In genomic region chr16:88752386-88753002, GRCh38 we compare ENCODE assay signal across 21 cellular contexts. TPM values are rescaled to one million over a fixed set of nuclear protein-coding genes. Genes with fewer than 3 reads are reported as not detected.
DNase-seq lines count a peak whose midpoint lies in the region; ATAC-seq, FAIRE-seq and TF ChIP-seq lines count a peak whose summit lies in the region.
"Had no signal": no experiment of that assay in that cellular context is flagged by ENCODE, and none has a peak within 500 bp of the region (broad histone marks: within the 10 kb centered on the region; RNA-seq: fewer than 3 reads in every experiment).

No MANE protein-coding gene starts in this region.

- H4K8ac ChIP-seq in neuronal stem cell (ENCODE audit: low read depth, low read length) = no peak overlapping the region

- WGBS in HepG2 (ENCODE audit: low lambda C conversion rate) = 95% methylated on average over 16 of the region's 16 CpGs
- WGBS in right lobe of liver (ENCODE audit: insufficient coverage, low coverage, low lambda C conversion rate, missing lambda C conversion rate) = 92% methylated on average over 5 of the region's 16 CpGs
- no CpG with 5 or more reads among the region's 16 CpGs for WGBS in neuronal stem cell (ENCODE audit: extremely low coverage in 2 of 2, insufficient read length in 2 of 2, insufficient replicate concordance in 1 of 2), 2 donors

- H3K9me3 ChIP-seq in HepG2 (ENCODE audit: low read length) (no peaks in the 10 kb centered on the region), right lobe of liver (no peaks in the 10 kb centered on the region), NT2/D1 (ENCODE audit: insufficient read depth, low read length) (no peaks in the 10 kb centered on the region), neuronal stem cell (replicated peaks in 1 of 2; ENCODE audit: control insufficient read depth in 2 of 2, insufficient read depth in 1 of 2, low read depth in 1 of 2, low read length in 2 of 2) (no peaks in the 10 kb centered on the region), SJCRH30 (replicated peaks) (no peaks in the 10 kb centered on the region)
- H3K9me3 ChIP-seq: BLaER1 treated with 17β-estradiol and CSF1 and Interleukin-3, amounts not matched to agents 10 nM and 100 nM had no signal

- H3K9ac ChIP-seq in HepG2 (ENCODE audit: insufficient read depth, low read depth, low read length) = no peak overlapping the region
- H3K9ac ChIP-seq in NT2/D1 (ENCODE audit: insufficient read length, low read depth) = peak overlapping the region; percentile 50
- H3K9ac ChIP-seq in neuronal stem cell (ENCODE audit: low read depth, low read length, poor library complexity) = peak overlapping the region; percentile 30

- H3K27me3 ChIP-seq in HepG2 (ENCODE audit: control insufficient read depth in 1 of 2, insufficient read depth in 2 of 2, low read length in 2 of 2) (no peaks in the 10 kb centered on the region), right lobe of liver (no peaks in the 10 kb centered on the region), NT2/D1 (ENCODE audit: insufficient read depth, insufficient read length) (no peaks in the 10 kb centered on the region), neuronal stem cell (ENCODE audit: control insufficient read depth in 3 of 3, insufficient read depth in 3 of 3, low read depth in 1 of 3, low read length in 3 of 3) (no peaks in the 10 kb centered on the region), SJCRH30 (no peaks in the 10 kb centered on the region)
- H3K27me3 ChIP-seq: BLaER1 treated with 17β-estradiol and CSF1 and Interleukin-3, amounts not matched to agents 10 nM and 100 nM had no signal

- H2BK120ac ChIP-seq in neuronal stem cell (ENCODE audit: low read depth, low read length) = no peak overlapping the region

- CTCF ChIA-PET in HepG2 (lab: Yijun Ruan, JAX; ENCODE audit: low intra/inter-chr PET ratio, low total read pairs) = no interaction called here

- H3K4ac ChIP-seq in neuronal stem cell (ENCODE audit: low read length) = no peak overlapping the region

- peak overlapping the region; percentile 83 for H2AK5ac ChIP-seq in neuronal stem cell (ENCODE audit: low read depth, low read length)

- TF ChIP-seq CTCF in HepG2 (CRISPR knock-in tag; IDR thresholded peaks at IDR 0.05) (no peak), right lobe of liver (IDR thresholded peaks at IDR 0.05) (no peak)

- H2AFZ ChIP-seq in HepG2 (ENCODE audit: low read length) (no peak overlapping the region), neuronal stem cell (ENCODE audit: low read length) (no peak overlapping the region)

- no peak overlapping the region for H3K4me2 ChIP-seq in HepG2 (ENCODE audit: low read depth, low read length)
- H3K4me2 ChIP-seq in neuronal stem cell (ENCODE audit: insufficient read depth, low read length, poor library complexity, severe bottlenecking) = no peak overlapping the region

- no TSS peak for BruUV-seq in HepG2 (replicated peaks; lab: Mats Ljungman, UMichigan)

- H3K4me1 ChIP-seq in HepG2 (ENCODE audit: insufficient read depth, low read length) = no peaks in the 10 kb centered on the region
- H3K4me1 ChIP-seq in right lobe of liver = no peaks in the 10 kb centered on the region
- H3K4me1 ChIP-seq in NT2/D1 (ENCODE audit: insufficient read depth, insufficient read length) = peaks cover 30% of the 10 kb centered on the region
- H3K4me1 ChIP-seq in neuronal stem cell (ENCODE audit: control insufficient read depth in 2 of 2, insufficient read depth in 1 of 2, low read depth in 1 of 2, low read length in 2 of 2) = peaks cover 4 to 9% of the 10 kb centered on the region in 2 donors
- peaks cover 16% of the 10 kb centered on the region for H3K4me1 ChIP-seq in SJCRH30

- TF ChIP-seq EP300 in HepG2 (IDR thresholded peaks at IDR 0.05; ENCODE audit: low read depth in 2 of 2, low read length in 2 of 2) (no peak), HepG2 (CRISPR knock-in tag; IDR thresholded peaks at IDR 0.05; ENCODE audit: borderline replicate concordance) (no peak)

- H3K36me3 ChIP-seq in HepG2 (replicated peaks in 1 of 2; ENCODE audit: control insufficient read depth in 1 of 2, insufficient read depth in 2 of 2, low read length in 2 of 2) (peaks cover 2 to 12% of the 10 kb centered on the region in 2 experiments; a peak in 3 of 5 replicates), right lobe of liver (no peaks in the 10 kb centered on the region), NT2/D1 (ENCODE audit: insufficient read depth, insufficient read length, low read length) (peaks cover 46% of the 10 kb centered on the region), neuronal stem cell (replicated peaks in 1 of 2; ENCODE audit: control insufficient read depth in 2 of 2, insufficient read depth in 2 of 2, low read length in 2 of 2) (no peaks in the 10 kb centered on the region), SJCRH30 (no peaks in the 10 kb centered on the region)

- H4K91ac ChIP-seq in neuronal stem cell (ENCODE audit: low read depth, low read length, poor library complexity) = no peak overlapping the region

- peak overlapping the region; percentile 41 for H3K18ac ChIP-seq in neuronal stem cell (ENCODE audit: low read length)

- no peak overlapping the region for H3K27ac ChIP-seq in HepG2 (ENCODE audit: extremely low read length, insufficient read depth, low read length)
- H3K27ac ChIP-seq in right lobe of liver = no peak overlapping the region
- no peak overlapping the region for H3K27ac ChIP-seq in neuronal stem cell (replicated peaks; ENCODE audit: low read length)
- H3K27ac ChIP-seq in SJCRH30 = no peak overlapping the region
- H3K27ac ChIP-seq: BLaER1 treated with 17β-estradiol and CSF1 and Interleukin-3, amounts not matched to agents 10 nM and 100 nM had no signal

- FAIRE-seq in HepG2 (lab: Jason Lieb, UNC) = no peak
- FAIRE-seq: A204.1, GM12878, H1 had no signal

- peak overlapping the region; percentile 56 for H3K14ac ChIP-seq in neuronal stem cell (ENCODE audit: low read length)

- H2BK5ac ChIP-seq in neuronal stem cell (ENCODE audit: low read length) = no peak overlapping the region

- peaks cover 2% of the 10 kb centered on the region for H3K79me1 ChIP-seq in neuronal stem cell (ENCODE audit: low read depth, low read length)

- H3K4me3 ChIP-seq in HepG2 (replicated peaks in 1 of 3; ENCODE audit: insufficient read depth in 1 of 3, low read depth in 2 of 3, low read length in 3 of 3) (no peak overlapping the region), right lobe of liver (no peak overlapping the region), NT2/D1 (ENCODE audit: insufficient read length, low read depth) (no peak overlapping the region), neuronal stem cell (ENCODE audit: low read length in 2 of 2) (no peak overlapping the region), SJCRH30 (no peak overlapping the region)
- H3K4me3 ChIP-seq: BLaER1 treated with 17β-estradiol and CSF1 and Interleukin-3, amounts not matched to agents 10 nM and 100 nM; GM12878 had no signal

- DNase-seq in HepG2 (ENCODE audit: low spot score) (no peak), right lobe of liver (no peak), NT2/D1 (ENCODE audit: low read depth, low spot score) (no peak), neuronal stem cell (ENCODE audit: low spot score) (no peak), NCI-H2029 treated with DMSO at 0.1 percent for 48 hours (lab: John Stamatoyannopoulos, UW) (no peak), NCI-H2081 treated with DMSO at 0.1 percent for 48 hours (lab: John Stamatoyannopoulos, UW) (no peak), SJCRH30 (no peak)
- DNase-seq: ACHN; AML-193; CD4-positive, CD25-positive, alpha-beta regulatory T cell; CD8-positive, alpha-beta memory T cell; COR-L47; DMS 273 treated with DMSO at 0.1 percent for 48 hours; DMS53; DND-41; EL; H9 had no signal

- POLR2A ChIA-PET in HepG2 (lab: Yijun Ruan, JAX) = no interaction called here

- peaks cover 7% of the 10 kb centered on the region for H3K79me2 ChIP-seq in HepG2 (ENCODE audit: insufficient read depth, low read length)

- in situ Hi-C loops in HepG2 (cut with HindIII; ENCODE audit: extremely low pct_ligation_motif_present, low pct_unique_long_range_greater_than_20kb) = no loop called here

- no peak for TF ChIP-seq POLR2A in HepG2 (IDR thresholded peaks at IDR 0.05; ENCODE audit: insufficient read depth in 1 of 2, low read depth in 2 of 2, low read length in 2 of 2)
- no peak for TF ChIP-seq POLR2A in right lobe of liver (IDR thresholded peaks at IDR 0.05)

- ATAC-seq in HepG2 (no peak), right lobe of liver (no peak)
- ATAC-seq: GM12878 had no signal

- H4K20me1 ChIP-seq in HepG2 (ENCODE audit: insufficient read depth, low read length) = no peaks in the 10 kb centered on the region

- TF ChIP-seq RAD21 in HepG2 (CRISPR knock-in tag; IDR thresholded peaks at IDR 0.05) = no peak

- intact Hi-C loops in HepG2 (cut with micrococcal nuclease; ENCODE audit: unreplicated experiment) (no loop called here), right lobe of liver (cut with DNase I) (no loop called here)

- no peak overlapping the region for H2BK15ac ChIP-seq in neuronal stem cell (ENCODE audit: low read length)

- H3K23ac ChIP-seq in neuronal stem cell (ENCODE audit: low read depth, low read length, poor library complexity) = no peak overlapping the region

- H2BK12ac ChIP-seq in neuronal stem cell (ENCODE audit: low read length) = no peak overlapping the region

RNA-seq across cellular contexts. Expression of gene PIEZO1, which starts 32.5 kb away (rescaled TPM):
- total RNA-seq in HepG2 (2016; rRNA removed; fragmentation: Illumina TruSeq; extraction: Trizol) (32.5 and 85.0 TPM in 2 replicates), right lobe of liver (10 to 100 TPM; 48.9 to 91.9 (median 64.4) TPM)
- total RNA-seq in HepG2 (2016; cell fraction: cytosol; rRNA removed; fragmentation: Illumina TruSeq; extraction: Trizol; ENCODE audit: low read depth) = 42.1 and 42.4 TPM in 2 replicates
- total RNA-seq in HepG2 (2016; cell fraction: insoluble cytoplasmic fraction; rRNA removed; fragmentation: Illumina TruSeq; extraction: Trizol) = 27.7 and 89.8 TPM in 2 replicates
- total RNA-seq in HepG2 (2016; cell fraction: membrane; rRNA removed; fragmentation: Illumina TruSeq; extraction: Trizol) = 37.0 TPM in 2 replicates
- total RNA-seq in HepG2 (2016; cell fraction: nucleus; rRNA removed; fragmentation: Illumina TruSeq; extraction: Trizol) = 117 and 146 TPM in 2 replicates
- polyA plus RNA-seq in HepG2 (2011; rRNA removed) = 67.9 and 93.5 TPM in 2 replicates
- polyA plus RNA-seq in HepG2 (2011; cell fraction: cytosol; rRNA removed) = 42.8 and 69.2 TPM in 2 replicates
- 643 and 860 TPM in 2 replicates for polyA plus RNA-seq in HepG2 (2011; cell fraction: nucleus; rRNA removed)
- polyA plus RNA-seq in HepG2 (2012) = 52.4 and 78.3 TPM in 2 replicates
- polyA plus RNA-seq in HepG2 (2016; cell fraction: cytosol; fragmentation: Illumina TruSeq; extraction: Trizol; ENCODE audit: low read depth) = 12.7 and 13.6 TPM in 2 replicates
- 33.4 and 36.7 TPM in 2 replicates for polyA plus RNA-seq in HepG2 (2016; cell fraction: insoluble cytoplasmic fraction; fragmentation: Illumina TruSeq; extraction: Trizol; ENCODE audit: low read depth)
- polyA plus RNA-seq in HepG2 (2016; cell fraction: membrane; fragmentation: Illumina TruSeq; extraction: Trizol; ENCODE audit: low read depth) = 20.6 and 22.7 TPM in 2 replicates
- polyA plus RNA-seq in HepG2 (2016; cell fraction: nucleus; fragmentation: Illumina TruSeq; extraction: Trizol; ENCODE audit: insufficient read depth, low read depth) = 296 and 336 TPM in 2 replicates
- 101 and 184 TPM in 2 replicates for polyA minus RNA-seq in HepG2 (2011; rRNA and poly(A)+ RNA removed; ENCODE audit: low replicate concordance)
- 44.8 and 52.9 TPM in 2 replicates for polyA minus RNA-seq in HepG2 (2011; cell fraction: cytosol; rRNA and poly(A)+ RNA removed)
- 89.5 and 109 TPM in 2 replicates for polyA minus RNA-seq in HepG2 (2011; cell fraction: nucleus; rRNA and poly(A)+ RNA removed)
- 8.0 TPM for polyA plus RNA-seq in neuronal stem cell (2013, experiment 1 of 2)
- polyA plus RNA-seq in neuronal stem cell (2013, experiment 2 of 2) = 9.2 TPM
- 23.8 and 28.1 TPM in 2 replicates for total RNA-seq in SJCRH30 (2014; rRNA removed; shearing (Covaris generic))

RNA-seq across cellular contexts. Expression of gene CTU2, which starts 46.2 kb away (rescaled TPM):
- total RNA-seq in HepG2 (2016; rRNA removed; fragmentation: Illumina TruSeq; extraction: Trizol) = 21.9 TPM in 2 replicates
- total RNA-seq in HepG2 (2016; cell fraction: cytosol; rRNA removed; fragmentation: Illumina TruSeq; extraction: Trizol; ENCODE audit: low read depth) = 11.4 and 12.8 TPM in 2 replicates
- total RNA-seq in HepG2 (2016; cell fraction: insoluble cytoplasmic fraction; rRNA removed; fragmentation: Illumina TruSeq; extraction: Trizol) = 16.8 and 22.4 TPM in 2 replicates
- total RNA-seq in HepG2 (2016; cell fraction: membrane; rRNA removed; fragmentation: Illumina TruSeq; extraction: Trizol) = 13.8 and 15.9 TPM in 2 replicates
- 16.7 and 17.2 TPM in 2 replicates for total RNA-seq in HepG2 (2016; cell fraction: nucleus; rRNA removed; fragmentation: Illumina TruSeq; extraction: Trizol)
- 13.3 and 18.5 TPM in 2 replicates for polyA plus RNA-seq in HepG2 (2011; rRNA removed)
- 11.8 and 19.4 TPM in 2 replicates for polyA plus RNA-seq in HepG2 (2011; cell fraction: cytosol; rRNA removed)
- polyA plus RNA-seq in HepG2 (2011; cell fraction: nucleus; rRNA removed) = 63.3 and 73.6 TPM in 2 replicates
- polyA plus RNA-seq in HepG2 (2012) = 11.6 and 15.1 TPM in 2 replicates
- 12.4 and 16.5 TPM in 2 replicates for polyA plus RNA-seq in HepG2 (2016; cell fraction: cytosol; fragmentation: Illumina TruSeq; extraction: Trizol; ENCODE audit: low read depth)
- 20.9 and 22.4 TPM in 2 replicates for polyA plus RNA-seq in HepG2 (2016; cell fraction: insoluble cytoplasmic fraction; fragmentation: Illumina TruSeq; extraction: Trizol; ENCODE audit: low read depth)
- 13.3 and 14.9 TPM in 2 replicates for polyA plus RNA-seq in HepG2 (2016; cell fraction: membrane; fragmentation: Illumina TruSeq; extraction: Trizol; ENCODE audit: low read depth)
- 39.4 and 44.9 TPM in 2 replicates for polyA plus RNA-seq in HepG2 (2016; cell fraction: nucleus; fragmentation: Illumina TruSeq; extraction: Trizol; ENCODE audit: insufficient read depth, low read depth)
- 23.1 and 25.7 TPM in 2 replicates for polyA minus RNA-seq in HepG2 (2011; rRNA and poly(A)+ RNA removed; ENCODE audit: low replicate concordance)
- polyA minus RNA-seq in HepG2 (2011; cell fraction: cytosol; rRNA and poly(A)+ RNA removed) = 15.2 and 18.6 TPM in 2 replicates
- 19.3 and 20.7 TPM in 2 replicates for polyA minus RNA-seq in HepG2 (2011; cell fraction: nucleus; rRNA and poly(A)+ RNA removed)
- total RNA-seq in right lobe of liver = 1 to 10 TPM; 5.0 to 9.5 (median 8.2) TPM
- polyA plus RNA-seq in neuronal stem cell (2013, experiment 1 of 2) = 25.8 TPM
- 28.0 TPM for polyA plus RNA-seq in neuronal stem cell (2013, experiment 2 of 2)
- 10.3 and 11.5 TPM in 2 replicates for total RNA-seq in SJCRH30 (2014; rRNA removed; shearing (Covaris generic))

RNA-seq across cellular contexts. Expression of gene RNF166, which starts 46.3 kb away (rescaled TPM):
- total RNA-seq in HepG2 (2016; rRNA removed; fragmentation: Illumina TruSeq; extraction: Trizol) (15.1 and 23.0 TPM in 2 replicates), right lobe of liver (10 to 100 TPM in 2 of 6 experiments, 1 to 10 TPM in 4; 8.1 to 12.8 (median 10.0) TPM)
- total RNA-seq in HepG2 (2016; cell fraction: cytosol; rRNA removed; fragmentation: Illumina TruSeq; extraction: Trizol; ENCODE audit: low read depth) = 36.0 and 37.2 TPM in 2 replicates
- total RNA-seq in HepG2 (2016; cell fraction: insoluble cytoplasmic fraction; rRNA removed; fragmentation: Illumina TruSeq; extraction: Trizol) = 17.3 and 23.3 TPM in 2 replicates
- 41.6 and 45.9 TPM in 2 replicates for total RNA-seq in HepG2 (2016; cell fraction: membrane; rRNA removed; fragmentation: Illumina TruSeq; extraction: Trizol)
- 14.0 and 14.1 TPM in 2 replicates for total RNA-seq in HepG2 (2016; cell fraction: nucleus; rRNA removed; fragmentation: Illumina TruSeq; extraction: Trizol)
- 21.4 and 26.2 TPM in 2 replicates for polyA plus RNA-seq in HepG2 (2011; rRNA removed)
- 14.8 and 24.4 TPM in 2 replicates for polyA plus RNA-seq in HepG2 (2011; cell fraction: cytosol; rRNA removed)
- 83.8 and 91.3 TPM in 2 replicates for polyA plus RNA-seq in HepG2 (2011; cell fraction: nucleus; rRNA removed)
- polyA plus RNA-seq in HepG2 (2012) = 12.2 and 16.1 TPM in 2 replicates
- 22.9 and 25.4 TPM in 2 replicates for polyA plus RNA-seq in HepG2 (2016; cell fraction: cytosol; fragmentation: Illumina TruSeq; extraction: Trizol; ENCODE audit: low read depth)
- polyA plus RNA-seq in HepG2 (2016; cell fraction: insoluble cytoplasmic fraction; fragmentation: Illumina TruSeq; extraction: Trizol; ENCODE audit: low read depth) = 19.2 and 20.2 TPM in 2 replicates
- polyA plus RNA-seq in HepG2 (2016; cell fraction: membrane; fragmentation: Illumina TruSeq; extraction: Trizol; ENCODE audit: low read depth) = 32.0 and 34.1 TPM in 2 replicates
- 36.7 and 43.4 TPM in 2 replicates for polyA plus RNA-seq in HepG2 (2016; cell fraction: nucleus; fragmentation: Illumina TruSeq; extraction: Trizol; ENCODE audit: insufficient read depth, low read depth)
- polyA minus RNA-seq in HepG2 (2011; rRNA and poly(A)+ RNA removed; ENCODE audit: low replicate concordance) = 11.5 and 25.6 TPM in 2 replicates
- 12.9 and 17.8 TPM in 2 replicates for polyA minus RNA-seq in HepG2 (2011; cell fraction: cytosol; rRNA and poly(A)+ RNA removed)
- polyA minus RNA-seq in HepG2 (2011; cell fraction: nucleus; rRNA and poly(A)+ RNA removed) = 14.2 and 18.7 TPM in 2 replicates
- polyA plus RNA-seq in neuronal stem cell (2013, experiment 1 of 2) = 20.4 TPM
- 19.1 TPM for polyA plus RNA-seq in neuronal stem cell (2013, experiment 2 of 2)
- total RNA-seq in SJCRH30 (2014; rRNA removed; shearing (Covaris generic)) = 10.4 and 10.7 TPM in 2 replicates

RNA-seq across cellular contexts. Expression of gene CDT1, which starts 51.1 kb away (rescaled TPM):
- 16.5 and 23.1 TPM in 2 replicates for total RNA-seq in HepG2 (2016; rRNA removed; fragmentation: Illumina TruSeq; extraction: Trizol)
- 14.3 and 18.2 TPM in 2 replicates for total RNA-seq in HepG2 (2016; cell fraction: cytosol; rRNA removed; fragmentation: Illumina TruSeq; extraction: Trizol; ENCODE audit: low read depth)
- total RNA-seq in HepG2 (2016; cell fraction: insoluble cytoplasmic fraction; rRNA removed; fragmentation: Illumina TruSeq; extraction: Trizol) = 15.0 and 21.7 TPM in 2 replicates
- 30.9 and 31.0 TPM in 2 replicates for total RNA-seq in HepG2 (2016; cell fraction: membrane; rRNA removed; fragmentation: Illumina TruSeq; extraction: Trizol)
- 12.6 and 18.8 TPM in 2 replicates for total RNA-seq in HepG2 (2016; cell fraction: nucleus; rRNA removed; fragmentation: Illumina TruSeq; extraction: Trizol)
- 17.9 and 23.8 TPM in 2 replicates for polyA plus RNA-seq in HepG2 (2011; rRNA removed)
- polyA plus RNA-seq in HepG2 (2011; cell fraction: cytosol; rRNA removed) = 15.0 and 37.3 TPM in 2 replicates
- 29.6 and 46.8 TPM in 2 replicates for polyA plus RNA-seq in HepG2 (2011; cell fraction: nucleus; rRNA removed)
- polyA plus RNA-seq in HepG2 (2012) = 13.5 and 17.6 TPM in 2 replicates
- 18.5 and 24.2 TPM in 2 replicates for polyA plus RNA-seq in HepG2 (2016; cell fraction: cytosol; fragmentation: Illumina TruSeq; extraction: Trizol; ENCODE audit: low read depth)
- 22.4 and 29.0 TPM in 2 replicates for polyA plus RNA-seq in HepG2 (2016; cell fraction: insoluble cytoplasmic fraction; fragmentation: Illumina TruSeq; extraction: Trizol; ENCODE audit: low read depth)
- polyA plus RNA-seq in HepG2 (2016; cell fraction: membrane; fragmentation: Illumina TruSeq; extraction: Trizol; ENCODE audit: low read depth) = 25.4 and 37.1 TPM in 2 replicates
- polyA plus RNA-seq in HepG2 (2016; cell fraction: nucleus; fragmentation: Illumina TruSeq; extraction: Trizol; ENCODE audit: insufficient read depth, low read depth) = 34.6 and 39.8 TPM in 2 replicates
- polyA minus RNA-seq in HepG2 (2011; rRNA and poly(A)+ RNA removed; ENCODE audit: low replicate concordance) = 25.0 and 71.0 TPM in 2 replicates
- 28.6 and 52.8 TPM in 2 replicates for polyA minus RNA-seq in HepG2 (2011; cell fraction: cytosol; rRNA and poly(A)+ RNA removed)
- 6.7 and 8.8 TPM in 2 replicates for polyA minus RNA-seq in HepG2 (2011; cell fraction: nucleus; rRNA and poly(A)+ RNA removed)
- total RNA-seq in right lobe of liver = 1 to 10 TPM in 2 of 6 experiments, under 1 TPM in 4; 0.22 to 9.6 (median 0.42) TPM
- 40.6 TPM for polyA plus RNA-seq in neuronal stem cell (2013, experiment 1 of 2)
- polyA plus RNA-seq in neuronal stem cell (2013, experiment 2 of 2) = 40.0 TPM
- total RNA-seq in SJCRH30 (2014; rRNA removed; shearing (Covaris generic)) = 24.3 and 27.2 TPM in 2 replicates

RNA-seq across cellular contexts. Expression of gene APRT, which starts 59.2 kb away (rescaled TPM):
- 242 and 274 TPM in 2 replicates for total RNA-seq in HepG2 (2016; rRNA removed; fragmentation: Illumina TruSeq; extraction: Trizol)
- 163 and 167 TPM in 2 replicates for total RNA-seq in HepG2 (2016; cell fraction: cytosol; rRNA removed; fragmentation: Illumina TruSeq; extraction: Trizol; ENCODE audit: low read depth)
- 238 and 275 TPM in 2 replicates for total RNA-seq in HepG2 (2016; cell fraction: insoluble cytoplasmic fraction; rRNA removed; fragmentation: Illumina TruSeq; extraction: Trizol)
- 188 and 208 TPM in 2 replicates for total RNA-seq in HepG2 (2016; cell fraction: membrane; rRNA removed; fragmentation: Illumina TruSeq; extraction: Trizol)
- total RNA-seq in HepG2 (2016; cell fraction: nucleus; rRNA removed; fragmentation: Illumina TruSeq; extraction: Trizol) = 99.7 and 110 TPM in 2 replicates
- polyA plus RNA-seq in HepG2 (2011; rRNA removed) = 155 and 210 TPM in 2 replicates
- 94.2 and 153 TPM in 2 replicates for polyA plus RNA-seq in HepG2 (2011; cell fraction: cytosol; rRNA removed)
- 101 and 126 TPM in 2 replicates for polyA plus RNA-seq in HepG2 (2011; cell fraction: nucleus; rRNA removed)
- polyA plus RNA-seq in HepG2 (2012) = 136 and 175 TPM in 2 replicates
- polyA plus RNA-seq in HepG2 (2016; cell fraction: cytosol; fragmentation: Illumina TruSeq; extraction: Trizol; ENCODE audit: low read depth) = 172 and 184 TPM in 2 replicates
- 339 and 349 TPM in 2 replicates for polyA plus RNA-seq in HepG2 (2016; cell fraction: insoluble cytoplasmic fraction; fragmentation: Illumina TruSeq; extraction: Trizol; ENCODE audit: low read depth)
- polyA plus RNA-seq in HepG2 (2016; cell fraction: membrane; fragmentation: Illumina TruSeq; extraction: Trizol; ENCODE audit: low read depth) = 196 and 203 TPM in 2 replicates
- 192 and 201 TPM in 2 replicates for polyA plus RNA-seq in HepG2 (2016; cell fraction: nucleus; fragmentation: Illumina TruSeq; extraction: Trizol; ENCODE audit: insufficient read depth, low read depth)
- polyA minus RNA-seq in HepG2 (2011; rRNA and poly(A)+ RNA removed; ENCODE audit: low replicate concordance) = 83.2 and 86.7 TPM in 2 replicates
- polyA minus RNA-seq in HepG2 (2011; cell fraction: cytosol; rRNA and poly(A)+ RNA removed) = 75.3 and 84.8 TPM in 2 replicates
- 35.7 and 49.8 TPM in 2 replicates for polyA minus RNA-seq in HepG2 (2011; cell fraction: nucleus; rRNA and poly(A)+ RNA removed)
- 100 to 1,000 TPM in 2 of 6 experiments, 10 to 100 TPM in 4; 61.4 to 120 (median 74.1) TPM for total RNA-seq in right lobe of liver
- 146 TPM for polyA plus RNA-seq in neuronal stem cell (2013, experiment 1 of 2)
- polyA plus RNA-seq in neuronal stem cell (2013, experiment 2 of 2) = 150 TPM
- total RNA-seq in SJCRH30 (2014; rRNA removed; shearing (Covaris generic)) = 43.4 and 46.5 TPM in 2 replicates
